Comparison of ENCODE assay signal across 8 cellular contexts in the genomic region with DNA sequence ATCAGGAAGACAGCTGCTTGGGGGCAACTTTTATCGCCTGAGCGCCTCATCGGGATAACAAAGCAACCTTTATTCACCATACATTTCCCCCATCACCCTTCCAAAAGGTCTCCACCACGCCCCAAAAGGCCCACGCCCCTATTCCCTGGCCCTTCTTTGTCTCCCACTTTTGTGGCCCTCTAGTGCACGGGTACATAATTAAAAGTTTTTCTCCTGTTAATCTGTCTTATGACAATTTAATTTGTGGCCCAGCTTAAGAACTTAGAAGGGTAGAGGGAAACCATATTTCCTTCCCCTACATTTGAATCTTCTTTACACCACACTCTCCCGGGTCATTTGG. TPM values are rescaled to one million over a fixed set of nuclear protein-coding genes. Genes with fewer than 3 reads are reported as not detected.
DNase-seq lines count a peak whose midpoint lies in the region; TF ChIP-seq lines count a peak whose summit lies in the region.

No MANE protein-coding gene starts in this region.

- peak overlapping the region; percentile 97 for H3K4me3 Mint-ChIP-seq in activated CD4-positive, alpha-beta T cell treated with anti-CD3 and anti-CD28 coated beads, Interleukin-2, amount 10 ng/mL, durations not matched to agents 24 days and 14 days

- H3K9me3 ChIP-seq in sigmoid colon: no peaks in the 10 kb centered on the region

- peaks cover 6% of the 10 kb centered on the region for H3K36me3 Mint-ChIP-seq in activated CD4-positive, alpha-beta T cell treated with anti-CD3 and anti-CD28 coated beads, Interleukin-2, amount 10 ng/mL, durations not matched to agents 24 days and 14 days (ENCODE audit: low read depth)

- DNase-seq in stimulated activated CD4-positive, alpha-beta T cell treated with anti-CD3 and anti-CD28 coated beads, Interleukin-15, amount 100 ng/mL, for 24 hours: peak; percentile 55
- no peak for DNase-seq in stimulated activated CD4-positive, alpha-beta T cell treated with anti-CD3 and anti-CD28 coated beads, Interleukin-12 subunit alpha, Interleukin-12 subunit beta, amount 100 ng/mL, for 4 hours
- peak; percentile 18 for DNase-seq in HT1080 (ENCODE audit: low read depth)
- DNase-seq in activated CD4-positive, alpha-beta T cell treated with anti-CD3 and anti-CD28 coated beads, Interleukin-2, amount 10 ng/mL, durations not matched to agents 24 days and 14 days: peak; percentile 73
- no peak for DNase-seq in foreskin fibroblast
- no peak for DNase-seq in sigmoid colon
- DNase-seq in NCI-H1930 (lab: John Stamatoyannopoulos, UW): no peak
- no peak for DNase-seq in activated gamma-delta T cell treated with Interleukin-2 at 50 U/mL for 16 hours

- no peak for TF ChIP-seq EP300 in sigmoid colon (IDR thresholded peaks at IDR 0.05)

- intact Hi-C loops in activated CD4-positive, alpha-beta T cell treated with anti-CD3 and anti-CD28 coated beads, Interleukin-2, amount 10 ng/mL, durations not matched to agents 24 days and 14 days (cut with micrococcal nuclease): loop anchor here (2.0 to 5.0 kb wide), 5 partner anchors 151 to 618 kb away; partner anchors contain the start of genes FKBP9 and LSM5
- intact Hi-C loops in sigmoid colon (cut with DNase I): loop anchor here (2.0 to 5.0 kb wide), 4 partner anchors 46 to 308 kb away; partner anchors contain the start of genes KBTBD2 and NT5C3A

- H3K27ac Mint-ChIP-seq in activated CD4-positive, alpha-beta T cell treated with anti-CD3 and anti-CD28 coated beads, Interleukin-2, amount 10 ng/mL, durations not matched to agents 24 days and 14 days: peak overlapping the region; percentile 84

- TF ChIP-seq POLR2A in sigmoid colon (IDR thresholded peaks at IDR 0.05): no peak

- peaks cover 0 to 3% (median under 1%) of the 10 kb centered on the region in 4 donors for H3K36me3 ChIP-seq in sigmoid colon

- H3K4me3 ChIP-seq in foreskin fibroblast (ENCODE audit: low read depth in 1 of 2, low read length in 2 of 2): peak overlapping the region; percentile 89 to 91
- peak overlapping the region; percentile 60 to 99 (median 97) for H3K4me3 ChIP-seq in sigmoid colon

- peaks cover 27% of the 10 kb centered on the region for H3K4me1 Mint-ChIP-seq in activated CD4-positive, alpha-beta T cell treated with anti-CD3 and anti-CD28 coated beads, Interleukin-2, amount 10 ng/mL, durations not matched to agents 24 days and 14 days

- H3K27me3 ChIP-seq in sigmoid colon: no peaks in the 10 kb centered on the region

- H3K4me1 ChIP-seq in sigmoid colon: peaks cover 0 to 39% (median 30%) of the 10 kb centered on the region in 4 donors

- H3K9me3 Mint-ChIP-seq in activated CD4-positive, alpha-beta T cell treated with anti-CD3 and anti-CD28 coated beads, Interleukin-2, amount 10 ng/mL, durations not matched to agents 24 days and 14 days: no peaks in the 10 kb centered on the region

- peaks cover 25% of the 10 kb centered on the region for H3K27me3 Mint-ChIP-seq in activated CD4-positive, alpha-beta T cell treated with anti-CD3 and anti-CD28 coated beads, Interleukin-2, amount 10 ng/mL, durations not matched to agents 24 days and 14 days

- 0% methylated on average over 7 of the region's 7 CpGs for WGBS in sigmoid colon, 2 donors

- H3K27ac ChIP-seq in sigmoid colon: peak overlapping the region; percentile 82 to 89 (median 88)

- TF ChIP-seq CTCF in foreskin fibroblast (IDR thresholded peaks at IDR 0.05; ENCODE audit: low read depth, low read length) (no peak), sigmoid colon (IDR thresholded peaks at IDR 0.05) (no peak)

RNA-seq across cellular contexts. Expression of gene RP9, which starts 0.6 kb away (rescaled TPM):
- 33.8 and 34.9 TPM in 2 replicates for total RNA-seq in HT1080 (2014; rRNA removed; shearing (Covaris generic))
- 15.9 and 17.3 TPM in 2 replicates for polyA plus RNA-seq in HT1080 (2015; cell fraction: cytosol; rRNA removed)
- polyA plus RNA-seq in HT1080 (2015; cell fraction: nucleus; rRNA removed): 7.9 and 13.7 TPM in 2 replicates
- 23.2 and 25.1 TPM in 2 replicates for total RNA-seq in activated CD4-positive, alpha-beta T cell treated with anti-CD3 and anti-CD28 coated beads, Interleukin-2, amount 10 ng/mL, durations not matched to agents 24 days and 14 days
- 10 to 100 TPM in 2 of 4 donors, 1 to 10 TPM in 2; 6.9 to 24.6 (median 9.2) TPM for total RNA-seq in sigmoid colon
- 10 to 100 TPM in 2 of 3 donors, 1 to 10 TPM in 1; 6.6 to 15.5 (median 10.8) TPM for polyA plus RNA-seq in sigmoid colon

RNA-seq across cellular contexts. Expression of gene BBS9, which starts 20.8 kb away (rescaled TPM):
- 1.2 and 4.2 TPM in 2 replicates for total RNA-seq in HT1080 (2014; rRNA removed; shearing (Covaris generic))
- 2.9 and 3.3 TPM in 2 replicates for polyA plus RNA-seq in HT1080 (2015; cell fraction: cytosol; rRNA removed)
- 7.7 and 11.5 TPM in 2 replicates for polyA plus RNA-seq in HT1080 (2015; cell fraction: nucleus; rRNA removed)
- 4.2 and 4.3 TPM in 2 replicates for total RNA-seq in activated CD4-positive, alpha-beta T cell treated with anti-CD3 and anti-CD28 coated beads, Interleukin-2, amount 10 ng/mL, durations not matched to agents 24 days and 14 days
- 10 to 100 TPM; 30.5 to 36.6 (median 33.9) TPM for total RNA-seq in sigmoid colon
- 1 to 10 TPM; 2.4 to 3.8 (median 3.2) TPM for polyA plus RNA-seq in sigmoid colon

RNA-seq across cellular contexts. Expression of gene NT5C3A, which starts 46.0 kb away (rescaled TPM):
- total RNA-seq in HT1080 (2014; rRNA removed; shearing (Covaris generic)): 29.4 and 30.3 TPM in 2 replicates
- 29.5 and 33.7 TPM in 2 replicates for polyA plus RNA-seq in HT1080 (2015; cell fraction: cytosol; rRNA removed)
- polyA plus RNA-seq in HT1080 (2015; cell fraction: nucleus; rRNA removed): 34.0 and 35.1 TPM in 2 replicates
- 34.6 and 35.8 TPM in 2 replicates for total RNA-seq in activated CD4-positive, alpha-beta T cell treated with anti-CD3 and anti-CD28 coated beads, Interleukin-2, amount 10 ng/mL, durations not matched to agents 24 days and 14 days
- 10 to 100 TPM; 20.6 to 29.6 (median 28.0) TPM for total RNA-seq in sigmoid colon
- 100 to 1,000 TPM in 1 of 3 donors, 10 to 100 TPM in 2; 86.5 to 270 (median 96.1) TPM for polyA plus RNA-seq in sigmoid colon

Comparison
In these comparisons a context has a peak if more than half of its experiments do, and no peak if none do; other contexts are left out.
1. DNase-seq: peak in stimulated activated CD4-positive, alpha-beta T cell treated with anti-CD3 and anti-CD28 coated beads, Interleukin-15, amount 100 ng/mL, for 24 hours (single experiment), HT1080 (single experiment) and activated CD4-positive, alpha-beta T cell treated with anti-CD3 and anti-CD28 coated beads, Interleukin-2, amount 10 ng/mL, durations not matched to agents 24 days and 14 days (single experiment); none in stimulated activated CD4-positive, alpha-beta T cell treated with anti-CD3 and anti-CD28 coated beads, Interleukin-12 subunit alpha, Interleukin-12 subunit beta, amount 100 ng/mL, for 4 hours (single experiment), foreskin fibroblast (0 of 2), sigmoid colon (single experiment), NCI-H1930 (0 of 2) and activated gamma-delta T cell treated with Interleukin-2 at 50 U/mL for 16 hours (single experiment).